In the genomic region with DNA sequence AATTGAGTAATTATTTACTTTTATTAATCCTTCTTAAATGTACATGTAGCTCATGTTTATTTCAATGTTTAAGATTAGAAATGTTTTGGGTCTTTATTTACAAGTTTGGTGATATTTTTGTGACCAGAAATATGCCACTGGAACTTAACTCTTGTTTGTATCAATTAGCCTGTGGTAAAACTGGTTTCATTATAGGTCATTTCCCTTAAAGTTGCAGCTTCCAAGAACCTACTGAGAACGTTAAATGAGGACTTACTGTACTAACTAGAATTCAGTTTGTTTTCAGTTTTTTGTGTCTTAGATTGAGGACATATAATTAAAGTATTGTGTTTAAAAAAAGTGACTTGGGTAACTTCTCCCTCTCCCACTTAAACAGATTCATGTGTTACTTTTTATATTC, we compare ENCODE assay signal across 23 cellular contexts. TPM values are rescaled to one million over a fixed set of nuclear protein-coding genes. Genes with fewer than 3 reads are reported as not detected.
"Had no signal": no experiment of that assay in that cellular context is flagged by ENCODE, and none has a peak within 500 bp of the region (broad histone marks: within the 10 kb centered on the region; RNA-seq: fewer than 3 reads in every experiment).

No MANE protein-coding gene starts in this region.

- FAIRE-seq: frontal cortex had no signal

- H3K27me3 Mint-ChIP-seq: activated naive CD4-positive, alpha-beta T cell treated with anti-CD3 and anti-CD28 coated beads, Interleukin-2, amount 10 ng/mL, durations not matched to agents 7 days and 5 days; activated naive CD8-positive, alpha-beta T cell treated with anti-CD3 and anti-CD28 coated beads, Interleukin-2, amount 10 ng/mL, durations not matched to agents 7 days and 5 days; stimulated activated memory B cell treated with anti-CD40 and anti-IgM and Interleukin-4, amounts not matched to agents 10 μg/mL and 1 μg/mL and 100 μg/mL, for 72 hours; stimulated activated naive CD8-positive, alpha-beta T cell treated with anti-CD3 and anti-CD28 coated beads, Interleukin-15, amount 100 ng/mL, for 72 hours; T-helper 17 cell; type B pancreatic cell had no signal

- H3K9me3 Mint-ChIP-seq: activated naive CD4-positive, alpha-beta T cell treated with anti-CD3 and anti-CD28 coated beads, Interleukin-2, amount 10 ng/mL, durations not matched to agents 7 days and 5 days; activated naive CD8-positive, alpha-beta T cell treated with anti-CD3 and anti-CD28 coated beads, Interleukin-2, amount 10 ng/mL, durations not matched to agents 7 days and 5 days; brain; nephron; stimulated activated memory B cell treated with anti-CD40 and anti-IgM and Interleukin-4, amounts not matched to agents 10 μg/mL and 1 μg/mL and 100 μg/mL, for 72 hours; stimulated activated naive CD8-positive, alpha-beta T cell treated with anti-CD3 and anti-CD28 coated beads, Interleukin-15, amount 100 ng/mL, for 72 hours; type B pancreatic cell; WTC11 had no signal

- H3K4me3 Mint-ChIP-seq: activated naive CD4-positive, alpha-beta T cell treated with anti-CD3 and anti-CD28 coated beads, Interleukin-2, amount 10 ng/mL, durations not matched to agents 7 days and 5 days; stimulated activated memory B cell treated with anti-CD40 and anti-IgM and Interleukin-4, amounts not matched to agents 10 μg/mL and 1 μg/mL and 100 μg/mL, for 72 hours; T-helper 17 cell; type B pancreatic cell; WTC11 had no signal

- DNase-seq: activated gamma-delta T cell; activated naive CD4-positive, alpha-beta T cell treated with anti-CD3 and anti-CD28 coated beads, Interleukin-2, amount 10 ng/mL, durations not matched to agents 7 days and 5 days; activated naive CD8-positive, alpha-beta T cell treated with anti-CD3 and anti-CD28 coated beads, Interleukin-2, amount 10 ng/mL, durations not matched to agents 7 days and 5 days; cerebellar nuclear complex; dorsolateral prefrontal cortex; effector memory CD4-positive, alpha-beta T cell; left ventricle myocardium inferior; mesendoderm; posterior cingulate gyrus; right lobe of liver; stimulated activated CD4-positive, alpha-beta T cell treated with anti-CD3 and anti-CD28 coated beads, Interleukin-4, amount 100 ng/mL, for 24 hours; stimulated activated naive CD8-positive, alpha-beta T cell treated with anti-CD3 and anti-CD28 coated beads, Interleukin-15, amount 100 ng/mL, for 72 hours; substantia nigra; SW 1271; T-helper 17 cell; uterus had no signal

- ATAC-seq: right lobe of liver; stimulated activated memory B cell treated with anti-CD40 and anti-IgM and Interleukin-4, amounts not matched to agents 10 μg/mL and 1 μg/mL and 100 μg/mL, for 72 hours; stimulated activated naive CD8-positive, alpha-beta T cell treated with anti-CD3 and anti-CD28 coated beads, Interleukin-15, amount 100 ng/mL, for 72 hours; T-helper 17 cell; WTC11 had no signal

- H3K27ac Mint-ChIP-seq: brain; nephron; stimulated activated memory B cell treated with anti-CD40 and anti-IgM and Interleukin-4, amounts not matched to agents 10 μg/mL and 1 μg/mL and 100 μg/mL, for 72 hours; stimulated activated naive CD8-positive, alpha-beta T cell treated with anti-CD3 and anti-CD28 coated beads, Interleukin-15, amount 100 ng/mL, for 72 hours; T-helper 17 cell; type B pancreatic cell had no signal

- H3K36me3 Mint-ChIP-seq: stimulated activated memory B cell treated with anti-CD40 and anti-IgM and Interleukin-4, amounts not matched to agents 10 μg/mL and 1 μg/mL and 100 μg/mL, for 72 hours had no signal

RNA-seq across cellular contexts. Expression of a gene that starts 4.3 kb away (rescaled TPM):
- total RNA-seq: ascending aorta had no signal
